21 cellular contexts compared by ENCODE assay signal in the genomic region with DNA sequence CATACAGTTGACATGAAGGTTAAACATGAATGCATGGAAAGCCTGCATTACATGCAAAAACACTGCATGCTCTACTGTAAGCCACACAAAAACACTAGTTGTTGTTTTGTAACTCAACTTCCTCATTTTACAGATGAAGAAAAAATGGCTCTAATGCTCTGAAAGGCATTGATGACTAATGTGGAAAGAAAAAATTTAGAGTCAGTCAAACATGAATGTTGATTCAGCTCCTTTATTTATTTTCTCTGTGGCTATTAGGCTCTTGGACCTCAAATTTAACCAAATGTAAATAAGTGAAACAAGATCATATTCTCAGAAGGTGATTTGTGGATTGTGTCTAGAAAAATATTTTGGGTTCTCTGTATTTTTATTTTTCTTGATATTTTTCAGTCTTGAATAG.
A peak's percentile ranks its signal among the peaks of the same experiment; 100 is the strongest.
DNase-seq lines count a peak whose midpoint lies in the region; ATAC-seq, FAIRE-seq and TF ChIP-seq lines count a peak whose summit lies in the region.
"Had no signal": no experiment of that assay in that cellular context is flagged by ENCODE, and none has a peak within 500 bp of the region (broad histone marks: within the 10 kb centered on the region; RNA-seq: fewer than 3 reads in every experiment).

No MANE protein-coding gene starts in this region.

- H3K4me3 Mint-ChIP-seq in nephron progenitor cell: no peak overlapping the region
- H3K4me3 Mint-ChIP-seq: activated CD4-positive, alpha-beta T cell treated with anti-CD3 and anti-CD28 coated beads, Interleukin-2, amount 10 ng/mL, durations not matched to agents 7 days and 5 days; CD4-positive, CD25-positive, alpha-beta regulatory T cell; nephron; stimulated activated effector memory CD8-positive, alpha-beta T cell treated with anti-CD3 and anti-CD28 coated beads, Interleukin-12 subunit alpha, Interleukin-12 subunit beta, amount 100 ng/mL, for 72 hours had no signal

- H3K4me1 Mint-ChIP-seq in nephron progenitor cell: no peaks in the 10 kb centered on the region
- H3K4me1 Mint-ChIP-seq: activated CD4-positive, alpha-beta T cell treated with anti-CD3 and anti-CD28 coated beads, Interleukin-2, amount 10 ng/mL, durations not matched to agents 7 days and 5 days; CD4-positive, CD25-positive, alpha-beta regulatory T cell; nephron; stimulated activated effector memory CD8-positive, alpha-beta T cell treated with anti-CD3 and anti-CD28 coated beads, Interleukin-12 subunit alpha, Interleukin-12 subunit beta, amount 100 ng/mL, for 72 hours had no signal

- H3K27me3 ChIP-seq in adipocyte (replicated peaks; ENCODE audit: control insufficient read depth, insufficient read depth, low read length): no peaks in the 10 kb centered on the region
- H3K27me3 ChIP-seq: thyroid gland had no signal

- no peaks in the 10 kb centered on the region for H3K36me3 ChIP-seq in adipocyte (ENCODE audit: control insufficient read depth, insufficient read depth, low read length, severe bottlenecking)
- H3K36me3 ChIP-seq: thyroid gland had no signal

- peaks cover 3% of the 10 kb centered on the region for H3K27me3 Mint-ChIP-seq in nephron progenitor cell (ENCODE audit: low read depth, poor library complexity)
- H3K27me3 Mint-ChIP-seq: activated CD4-positive, alpha-beta T cell treated with anti-CD3 and anti-CD28 coated beads, Interleukin-2, amount 10 ng/mL, durations not matched to agents 7 days and 5 days; CD4-positive, CD25-positive, alpha-beta regulatory T cell had no signal

- no peak overlapping the region for H3K27ac Mint-ChIP-seq in nephron progenitor cell
- H3K27ac Mint-ChIP-seq: activated CD4-positive, alpha-beta T cell treated with anti-CD3 and anti-CD28 coated beads, Interleukin-2, amount 10 ng/mL, durations not matched to agents 7 days and 5 days; CD4-positive, CD25-positive, alpha-beta regulatory T cell; nephron; stimulated activated effector memory CD8-positive, alpha-beta T cell treated with anti-CD3 and anti-CD28 coated beads, Interleukin-12 subunit alpha, Interleukin-12 subunit beta, amount 100 ng/mL, for 72 hours had no signal

- FAIRE-seq in islet of Langerhans (lab: Jason Lieb, UNC): peak; percentile 51
- FAIRE-seq: H54, K562, keratinocyte had no signal

- H3K9me3 Mint-ChIP-seq in nephron progenitor cell: no peaks in the 10 kb centered on the region
- H3K9me3 Mint-ChIP-seq: activated CD4-positive, alpha-beta T cell treated with anti-CD3 and anti-CD28 coated beads, Interleukin-2, amount 10 ng/mL, durations not matched to agents 7 days and 5 days; nephron had no signal

- H3K4me3 ChIP-seq in adipocyte (ENCODE audit: low read length): no peak overlapping the region
- H3K4me3 ChIP-seq: K562, thyroid gland had no signal

- no peak for ATAC-seq in HG03521 (IDR thresholded peaks at IDR 0.05; ENCODE audit: unreplicated experiment)
- ATAC-seq: K562; stimulated activated effector memory CD8-positive, alpha-beta T cell treated with anti-CD3 and anti-CD28 coated beads, Interleukin-12 subunit alpha, Interleukin-12 subunit beta, amount 100 ng/mL, for 72 hours had no signal

- peaks cover 10% of the 10 kb centered on the region for H3K4me1 ChIP-seq in adipocyte (ENCODE audit: control insufficient read depth, insufficient read depth, low read length)
- H3K4me1 ChIP-seq: thyroid gland had no signal

- DNase-seq in AG08395 (ENCODE audit: low spot score): peak; percentile 11
- peak; percentile 18 to 38 for DNase-seq in Kasumi-1 (lab: John Stamatoyannopoulos, UW)
- DNase-seq in adipocyte (ENCODE audit: low read depth): peak; percentile 69
- no peak for DNase-seq in activated CD4-positive, alpha-beta T cell treated with anti-CD3 and anti-CD28 coated beads, Interleukin-2, amount 50 U/mL, for 1 hour
- DNase-seq in nephron progenitor cell: no peak
- DNase-seq in NCI-H524 (lab: John Stamatoyannopoulos, UW): no peak
- DNase-seq: ACHN; activated CD4-positive, alpha-beta T cell treated with anti-CD3 and anti-CD28 coated beads, Interleukin-2, amount 10 ng/mL, durations not matched to agents 7 days and 5 days; anterior cingulate cortex; CD4-positive, CD25-positive, alpha-beta regulatory T cell; NCI-H1105; NCI-H2171; NCI-H774; thyroid gland had no signal

- no peaks in the 10 kb centered on the region for H3K36me3 Mint-ChIP-seq in nephron progenitor cell (ENCODE audit: low read depth)
- H3K36me3 Mint-ChIP-seq: CD4-positive, CD25-positive, alpha-beta regulatory T cell; stimulated activated effector memory CD8-positive, alpha-beta T cell treated with anti-CD3 and anti-CD28 coated beads, Interleukin-12 subunit alpha, Interleukin-12 subunit beta, amount 100 ng/mL, for 72 hours had no signal

- no peak overlapping the region for H3K9ac ChIP-seq in adipocyte (ENCODE audit: low read length)

- H3K9me3 ChIP-seq in adipocyte (ENCODE audit: control insufficient read depth, low read length): no peaks in the 10 kb centered on the region
- H3K9me3 ChIP-seq: thyroid gland had no signal

- no peak for TF ChIP-seq CTCF in nephron progenitor cell (IDR thresholded peaks at IDR 0.05)

Comparison
In these comparisons a context has a peak if more than half of its experiments do, and no peak if none do; other contexts are left out.
1. DNase-seq: peak in AG08395 (single experiment), Kasumi-1 (2 of 2) and adipocyte (single experiment); none in activated CD4-positive, alpha-beta T cell treated with anti-CD3 and anti-CD28 coated beads, Interleukin-2, amount 50 U/mL, for 1 hour (single experiment), nephron progenitor cell (single experiment) and NCI-H524 (0 of 2).